ENCODE assay signal across 25 cellular contexts in the genomic region with DNA sequence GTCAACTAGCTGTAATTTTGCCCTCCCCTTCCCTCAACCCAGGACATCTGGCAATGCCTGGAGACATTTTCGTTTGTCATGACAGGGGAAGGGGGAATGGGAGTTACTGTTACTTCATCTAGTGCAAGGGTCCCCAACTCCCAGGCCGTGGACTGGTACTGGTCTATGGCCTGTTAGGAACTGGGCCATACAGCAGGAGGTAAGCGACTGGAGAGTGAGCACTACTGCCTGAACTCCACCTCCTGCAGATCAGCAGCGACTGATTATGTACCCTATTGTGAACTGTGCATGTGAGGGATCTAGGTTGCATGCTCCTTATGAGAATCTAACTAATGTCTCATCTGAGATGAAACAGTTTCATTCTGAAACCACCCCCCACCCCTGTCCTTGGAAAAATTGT. TPM values are rescaled to one million over a fixed set of nuclear protein-coding genes. Genes with fewer than 3 reads are reported as not detected.
"Had no signal": no experiment of that assay in that cellular context is flagged by ENCODE, and none has a peak within 500 bp of the region (broad histone marks: within the 10 kb centered on the region; RNA-seq: fewer than 3 reads in every experiment).

No MANE protein-coding gene starts in this region.

- H3K9me3 Mint-ChIP-seq: mesothelial cell of epicardium; naive B cell; nephron progenitor cell; stimulated activated memory B cell treated with anti-CD40 and anti-IgM and Interleukin-4, amounts not matched to agents 10 μg/mL and 1 μg/mL and 100 μg/mL, for 72 hours; stimulated activated naive CD8-positive, alpha-beta T cell treated with anti-CD3 and anti-CD28 coated beads, Interleukin-15, amount 100 ng/mL, for 72 hours had no signal

- H3K4me3 ChIP-seq: left ventricle myocardium inferior, lung, ovary, right atrium auricular region, right lobe of liver, smooth muscle cell, testis, thyroid gland, transverse colon, upper lobe of left lung, vagina had no signal

- H3K36me3 Mint-ChIP-seq: mesothelial cell of epicardium; naive B cell; natural killer cell; stimulated activated memory B cell treated with anti-CD40 and anti-IgM and Interleukin-4, amounts not matched to agents 10 μg/mL and 1 μg/mL and 100 μg/mL, for 72 hours had no signal

- H3K27ac Mint-ChIP-seq: mesothelial cell of epicardium; naive B cell; natural killer cell; nephron progenitor cell; progenitor cell of endocrine pancreas; stimulated activated memory B cell treated with anti-CD40 and anti-IgM and Interleukin-4, amounts not matched to agents 10 μg/mL and 1 μg/mL and 100 μg/mL, for 72 hours; stimulated activated naive CD8-positive, alpha-beta T cell treated with anti-CD3 and anti-CD28 coated beads, Interleukin-15, amount 100 ng/mL, for 72 hours had no signal

- H3K4me1 ChIP-seq: left ventricle myocardium inferior, right atrium auricular region, right lobe of liver, testis, transverse colon, upper lobe of left lung, vagina had no signal

- H3K4me2 ChIP-seq: smooth muscle cell had no signal

- H3K36me3 ChIP-seq: left ventricle myocardium inferior, ovary, right atrium auricular region, right lobe of liver, thyroid gland, transverse colon, upper lobe of left lung, vagina had no signal

- H3K4me3 Mint-ChIP-seq: mesothelial cell of epicardium; naive B cell; natural killer cell; nephron progenitor cell; stimulated activated memory B cell treated with anti-CD40 and anti-IgM and Interleukin-4, amounts not matched to agents 10 μg/mL and 1 μg/mL and 100 μg/mL, for 72 hours; stimulated activated naive CD8-positive, alpha-beta T cell treated with anti-CD3 and anti-CD28 coated beads, Interleukin-15, amount 100 ng/mL, for 72 hours had no signal

- H3K27me3 ChIP-seq: ovary, right atrium auricular region, right lobe of liver, testis, thyroid gland, transverse colon, upper lobe of left lung, vagina had no signal

- H3K27me3 Mint-ChIP-seq: progenitor cell of endocrine pancreas; stimulated activated memory B cell treated with anti-CD40 and anti-IgM and Interleukin-4, amounts not matched to agents 10 μg/mL and 1 μg/mL and 100 μg/mL, for 72 hours had no signal

- H3K9me3 ChIP-seq: left ventricle myocardium inferior, ovary, right atrium auricular region, right lobe of liver, testis, thyroid gland, transverse colon, upper lobe of left lung, vagina had no signal

- ATAC-seq: natural killer cell; right lobe of liver; stimulated activated memory B cell treated with anti-CD40 and anti-IgM and Interleukin-4, amounts not matched to agents 10 μg/mL and 1 μg/mL and 100 μg/mL, for 72 hours; stimulated activated naive CD8-positive, alpha-beta T cell treated with anti-CD3 and anti-CD28 coated beads, Interleukin-15, amount 100 ng/mL, for 72 hours had no signal

- H3K4me1 Mint-ChIP-seq: stimulated activated naive CD8-positive, alpha-beta T cell treated with anti-CD3 and anti-CD28 coated beads, Interleukin-15, amount 100 ng/mL, for 72 hours had no signal

- H3K27ac ChIP-seq: left ventricle myocardium inferior, ovary, right atrium auricular region, right lobe of liver, testis, thyroid gland, transverse colon, upper lobe of left lung, vagina had no signal

- DNase-seq: islet precursor cell; left ventricle myocardium inferior; mesendoderm; naive B cell; natural killer cell; nephron progenitor cell; ovary; right lobe of liver; stimulated activated CD4-positive, alpha-beta T cell treated with anti-CD3 and anti-CD28 coated beads, Interleukin-1b, Interleukin-23, amount 100 ng/mL, for 48 hours; stimulated activated CD4-positive, alpha-beta T cell treated with anti-CD3 and anti-CD28 coated beads, Interleukin-2, amount 100 ng/mL, for 48 hours; stimulated activated CD4-positive, alpha-beta T cell treated with anti-CD3 and anti-CD28 coated beads, Interleukin-4, amount 100 ng/mL, for 4 hours; stimulated activated CD8-positive, alpha-beta memory T cell treated with anti-CD3 and anti-CD28 coated beads, Interleukin-4, amount 100 ng/mL, for 48 hours; stimulated activated naive CD4-positive, alpha-beta T cell treated with Interleukin-2 at 50 U/mL for 16 hours; stimulated activated naive CD8-positive, alpha-beta T cell treated with anti-CD3 and anti-CD28 coated beads, Interleukin-15, amount 100 ng/mL, for 72 hours; testis; thyroid gland; transverse colon; upper lobe of left lung had no signal

RNA-seq across cellular contexts. Expression of gene GPR85, which starts 54.3 kb away (rescaled TPM):
- total RNA-seq: natural killer cell, vagina had no signal
